ENCODE assay signal across 8 cellular contexts in genomic region chr11:7571640-7572000, GRCh38. TPM values are rescaled to one million over a fixed set of nuclear protein-coding genes. Genes with fewer than 3 reads are reported as not detected.
A peak's percentile ranks its signal among the peaks of the same experiment; 100 is the strongest.
DNase-seq lines count a peak whose midpoint lies in the region; TF ChIP-seq lines count a peak whose summit lies in the region.

No MANE protein-coding gene starts in this region.

- H3K4me3 ChIP-seq in right atrium auricular region, result no peak overlapping the region

- peak overlapping the region in 1 of 2 donors; percentile 12 for H3K27ac ChIP-seq in right atrium auricular region

- no peaks in the 10 kb centered on the region for H3K9me3 ChIP-seq in right atrium auricular region

- TF ChIP-seq CTCF in GM13976 (IDR thresholded peaks at IDR 0.05; ENCODE audit: borderline replicate concordance, control extremely low read depth, extremely low read depth, insufficient read depth, missing control alignments) (peak; percentile 59), right atrium auricular region (IDR thresholded peaks at IDR 0.05) (peak; percentile 88 to 98)

- in situ Hi-C loops in ACHN (cut with HindIII; ENCODE audit: low pct_ligation_motif_present, low pct_unique_long_range_greater_than_20kb, low sequenced_read_pairs) (no loop called here), GM13976 (cut with MboI; ENCODE audit: low sequenced_read_pairs, unreplicated experiment) (no loop called here)

- no peaks in the 10 kb centered on the region for H3K27me3 ChIP-seq in right atrium auricular region

- H3K4me1 ChIP-seq in right atrium auricular region, result peaks cover 0 to 22% of the 10 kb centered on the region in 2 donors

- no peaks in the 10 kb centered on the region for H3K36me3 ChIP-seq in right atrium auricular region

- DNase-seq in ACHN, result peak; percentile 59
- peak; percentile 36 for DNase-seq in GM13976 (ENCODE audit: low spot score)
- DNase-seq in NCI-H2029 (lab: John Stamatoyannopoulos, UW), result peak; percentile 64
- peak; percentile 55 for DNase-seq in amniotic epithelial cell (ENCODE audit: low read depth)
- DNase-seq in right atrium auricular region (ENCODE audit: low spot score), result peak; percentile 81
- DNase-seq in renal cortical epithelial cell (ENCODE audit: low read depth), result peak; percentile 59
- no peak for DNase-seq in GDM1 (lab: John Stamatoyannopoulos, UW)
- DNase-seq in NK-92 treated with Interleukin-12 subunit alpha and Interleukin-12 subunit beta, amount 100 ng/mL, for 24 hours (lab: John Stamatoyannopoulos, UW), result no peak

RNA-seq across cellular contexts. Expression of gene PPFIBP2, which starts 57.8 kb away (rescaled TPM):
- total RNA-seq in right atrium auricular region, result 10 to 100 TPM; 13.0 to 24.0 TPM
- total RNA-seq in renal cortical epithelial cell, result 3.9 and 5.4 TPM in 2 replicates

Comparison
In these comparisons a context has a peak if more than half of its experiments do, and no peak if none do; other contexts are left out.
1. DNase-seq: peak in ACHN (single experiment), GM13976 (single experiment), NCI-H2029 (single experiment), amniotic epithelial cell (single experiment), right atrium auricular region (single experiment) and renal cortical epithelial cell (single experiment); none in GDM1 (single experiment) and NK-92 treated with Interleukin-12 subunit alpha and Interleukin-12 subunit beta, amount 100 ng/mL, for 24 hours (single experiment).